In the genomic region with DNA sequence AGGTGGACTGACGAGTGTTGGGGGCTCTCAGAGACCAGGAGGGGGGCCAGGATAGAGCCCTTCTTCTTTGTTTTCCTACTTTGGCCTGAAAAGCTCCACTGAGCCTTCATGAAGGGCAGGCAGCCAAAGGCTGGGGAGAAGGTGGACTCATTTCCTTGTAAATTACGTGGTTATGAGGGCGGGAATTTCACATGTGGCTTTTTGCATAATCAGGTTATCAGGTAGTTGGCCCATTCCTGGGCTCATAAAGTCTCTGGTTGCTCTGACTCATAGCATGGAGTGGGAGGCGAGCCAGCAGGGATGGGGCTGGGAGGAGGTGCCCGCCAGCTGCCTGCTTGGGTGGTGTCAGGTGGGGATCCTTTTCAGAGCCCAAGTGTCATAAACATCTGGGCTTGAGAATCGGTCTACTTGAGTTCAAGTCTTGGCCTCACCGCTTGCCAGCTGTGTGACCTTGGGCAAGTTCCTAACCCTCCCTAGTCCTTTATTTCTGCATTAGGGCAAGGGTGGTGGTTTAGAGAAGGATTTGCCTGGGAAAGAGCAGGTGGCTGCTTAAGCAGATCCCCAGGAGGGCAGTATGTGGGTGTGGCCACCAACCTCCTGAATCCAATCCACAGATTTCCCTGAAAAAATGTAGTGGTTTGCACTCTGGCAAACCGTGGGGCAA, we compare ENCODE assay signal across 1 cellular context.
TF ChIP-seq lines count a peak whose summit lies in the region.

No MANE protein-coding gene starts in this region.

TF ChIP-seq in HEK293, 187 proteins besides CTCF, POLR2A, EP300 and RAD21 (continued from another document and continues in another):
- TF ChIP-seq ZNF785 (tag by site-specific recombination; IDR thresholded peaks at IDR 0.05) (no peak), ZNF530 (tag by site-specific recombination; IDR thresholded peaks at IDR 0.05; ENCODE audit: low read depth) (no peak), ZEB2 (tag by site-specific recombination; IDR thresholded peaks at IDR 0.05) (peak; percentile 78), ZNF211 (tag by site-specific recombination; IDR thresholded peaks at IDR 0.05; ENCODE audit: low read depth) (no peak), OSR2 (tag by site-specific recombination; IDR thresholded peaks at IDR 0.05) (peak; percentile 90), ZNF501 (tag by site-specific recombination; IDR thresholded peaks at IDR 0.05) (no peak), ZNF404 (tag by site-specific recombination; IDR thresholded peaks at IDR 0.05) (no peak), KLF7 (tag by site-specific recombination; IDR thresholded peaks at IDR 0.05; ENCODE audit: borderline replicate concordance) (peak; percentile 77; the same call in 1 of the 2 replicates), ZNF112 (tag by site-specific recombination; IDR thresholded peaks at IDR 0.05) (no peak), ZNF292 (tag by site-specific recombination; IDR thresholded peaks at IDR 0.05; ENCODE audit: borderline replicate concordance, low read depth) (no peak), ZNF654 (tag by site-specific recombination; IDR thresholded peaks at IDR 0.05; ENCODE audit: low read depth) (no peak), BCL11B (tag by site-specific recombination; IDR thresholded peaks at IDR 0.05; ENCODE audit: low read depth) (no peak), ZNF132 (tag by site-specific recombination; IDR thresholded peaks at IDR 0.05; ENCODE audit: borderline replicate concordance) (no peak), MEIS1 (CRISPR knock-in tag; IDR thresholded peaks at IDR 0.05; ENCODE audit: borderline replicate concordance) (no peak), ZNF138 (tag by site-specific recombination; IDR thresholded peaks at IDR 0.05; ENCODE audit: borderline replicate concordance) (no peak), ZNF701 (tag by site-specific recombination; IDR thresholded peaks at IDR 0.05) (no peak), WT1 (tag by site-specific recombination; IDR thresholded peaks at IDR 0.05) (peak; percentile 87), BCL11A (tag by site-specific recombination; IDR thresholded peaks at IDR 0.05; ENCODE audit: low read depth) (peak; percentile 91; the same call in 1 of the 2 replicates), TRIM28 (IDR thresholded peaks at IDR 0.05; ENCODE audit: borderline replicate concordance, low read length) (peak; percentile 18; the same call in 1 of the 2 replicates), ZSCAN23 (tag by site-specific recombination; IDR thresholded peaks at IDR 0.05) (0 out of 2 replicates have a peak, but pooled peaks have one; percentile 34), ZNF843 (tag by site-specific recombination; IDR thresholded peaks at IDR 0.05) (peak; percentile 89), ZNF423 (tag by site-specific recombination; IDR thresholded peaks at IDR 0.05) (no peak), ZNF600 (tag by site-specific recombination; IDR thresholded peaks at IDR 0.05) (peak; percentile 75), GFI1B (tag by site-specific recombination; IDR thresholded peaks at IDR 0.05) (0 out of 2 replicates have a peak, but pooled peaks have one; percentile 56), ZNF341 (tag by site-specific recombination; IDR thresholded peaks at IDR 0.05; ENCODE audit: low read depth) (peak; percentile 68; the same call in 1 of the 2 replicates), ZNF791 (tag by site-specific recombination; IDR thresholded peaks at IDR 0.05) (no peak), YY1 (tag by site-specific recombination; IDR thresholded peaks at IDR 0.05) (no peak), ZNF571 (tag by site-specific recombination; IDR thresholded peaks at IDR 0.05) (no peak), ZBTB21 (tag by site-specific recombination; IDR thresholded peaks at IDR 0.05) (peak; percentile 60; the same call in 1 of the 2 replicates)
- TF ChIP-seq, protein P1, sequence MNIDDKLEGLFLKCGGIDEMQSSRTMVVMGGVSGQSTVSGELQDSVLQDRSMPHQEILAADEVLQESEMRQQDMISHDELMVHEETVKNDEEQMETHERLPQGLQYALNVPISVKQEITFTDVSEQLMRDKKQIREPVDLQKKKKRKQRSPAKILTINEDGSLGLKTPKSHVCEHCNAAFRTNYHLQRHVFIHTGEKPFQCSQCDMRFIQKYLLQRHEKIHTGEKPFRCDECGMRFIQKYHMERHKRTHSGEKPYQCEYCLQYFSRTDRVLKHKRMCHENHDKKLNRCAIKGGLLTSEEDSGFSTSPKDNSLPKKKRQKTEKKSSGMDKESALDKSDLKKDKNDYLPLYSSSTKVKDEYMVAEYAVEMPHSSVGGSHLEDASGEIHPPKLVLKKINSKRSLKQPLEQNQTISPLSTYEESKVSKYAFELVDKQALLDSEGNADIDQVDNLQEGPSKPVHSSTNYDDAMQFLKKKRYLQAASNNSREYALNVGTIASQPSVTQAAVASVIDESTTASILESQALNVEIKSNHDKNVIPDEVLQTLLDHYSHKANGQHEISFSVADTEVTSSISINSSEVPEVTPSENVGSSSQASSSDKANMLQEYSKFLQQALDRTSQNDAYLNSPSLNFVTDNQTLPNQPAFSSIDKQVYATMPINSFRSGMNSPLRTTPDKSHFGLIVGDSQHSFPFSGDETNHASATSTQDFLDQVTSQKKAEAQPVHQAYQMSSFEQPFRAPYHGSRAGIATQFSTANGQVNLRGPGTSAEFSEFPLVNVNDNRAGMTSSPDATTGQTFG (tag by site-specific recombination; IDR thresholded peaks at IDR 0.05; ENCODE audit: borderline replicate concordance) = no peak
- TF ChIP-seq, protein P2, sequence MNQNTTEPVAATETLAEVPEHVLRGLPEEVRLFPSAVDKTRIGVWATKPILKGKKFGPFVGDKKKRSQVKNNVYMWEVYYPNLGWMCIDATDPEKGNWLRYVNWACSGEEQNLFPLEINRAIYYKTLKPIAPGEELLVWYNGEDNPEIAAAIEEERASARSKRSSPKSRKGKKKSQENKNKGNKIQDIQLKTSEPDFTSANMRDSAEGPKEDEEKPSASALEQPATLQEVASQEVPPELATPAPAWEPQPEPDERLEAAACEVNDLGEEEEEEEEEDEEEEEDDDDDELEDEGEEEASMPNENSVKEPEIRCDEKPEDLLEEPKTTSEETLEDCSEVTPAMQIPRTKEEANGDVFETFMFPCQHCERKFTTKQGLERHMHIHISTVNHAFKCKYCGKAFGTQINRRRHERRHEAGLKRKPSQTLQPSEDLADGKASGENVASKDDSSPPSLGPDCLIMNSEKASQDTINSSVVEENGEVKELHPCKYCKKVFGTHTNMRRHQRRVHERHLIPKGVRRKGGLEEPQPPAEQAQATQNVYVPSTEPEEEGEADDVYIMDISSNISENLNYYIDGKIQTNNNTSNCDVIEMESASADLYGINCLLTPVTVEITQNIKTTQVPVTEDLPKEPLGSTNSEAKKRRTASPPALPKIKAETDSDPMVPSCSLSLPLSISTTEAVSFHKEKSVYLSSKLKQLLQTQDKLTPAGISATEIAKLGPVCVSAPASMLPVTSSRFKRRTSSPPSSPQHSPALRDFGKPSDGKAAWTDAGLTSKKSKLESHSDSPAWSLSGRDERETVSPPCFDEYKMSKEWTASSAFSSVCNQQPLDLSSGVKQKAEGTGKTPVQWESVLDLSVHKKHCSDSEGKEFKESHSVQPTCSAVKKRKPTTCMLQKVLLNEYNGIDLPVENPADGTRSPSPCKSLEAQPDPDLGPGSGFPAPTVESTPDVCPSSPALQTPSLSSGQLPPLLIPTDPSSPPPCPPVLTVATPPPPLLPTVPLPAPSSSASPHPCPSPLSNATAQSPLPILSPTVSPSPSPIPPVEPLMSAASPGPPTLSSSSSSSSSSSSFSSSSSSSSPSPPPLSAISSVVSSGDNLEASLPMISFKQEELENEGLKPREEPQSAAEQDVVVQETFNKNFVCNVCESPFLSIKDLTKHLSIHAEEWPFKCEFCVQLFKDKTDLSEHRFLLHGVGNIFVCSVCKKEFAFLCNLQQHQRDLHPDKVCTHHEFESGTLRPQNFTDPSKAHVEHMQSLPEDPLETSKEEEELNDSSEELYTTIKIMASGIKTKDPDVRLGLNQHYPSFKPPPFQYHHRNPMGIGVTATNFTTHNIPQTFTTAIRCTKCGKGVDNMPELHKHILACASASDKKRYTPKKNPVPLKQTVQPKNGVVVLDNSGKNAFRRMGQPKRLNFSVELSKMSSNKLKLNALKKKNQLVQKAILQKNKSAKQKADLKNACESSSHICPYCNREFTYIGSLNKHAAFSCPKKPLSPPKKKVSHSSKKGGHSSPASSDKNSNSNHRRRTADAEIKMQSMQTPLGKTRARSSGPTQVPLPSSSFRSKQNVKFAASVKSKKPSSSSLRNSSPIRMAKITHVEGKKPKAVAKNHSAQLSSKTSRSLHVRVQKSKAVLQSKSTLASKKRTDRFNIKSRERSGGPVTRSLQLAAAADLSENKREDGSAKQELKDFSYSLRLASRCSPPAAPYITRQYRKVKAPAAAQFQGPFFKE (tag by site-specific recombination; IDR thresholded peaks at IDR 0.05; ENCODE audit: borderline replicate concordance) = no peak
- TF ChIP-seq, protein P3, sequence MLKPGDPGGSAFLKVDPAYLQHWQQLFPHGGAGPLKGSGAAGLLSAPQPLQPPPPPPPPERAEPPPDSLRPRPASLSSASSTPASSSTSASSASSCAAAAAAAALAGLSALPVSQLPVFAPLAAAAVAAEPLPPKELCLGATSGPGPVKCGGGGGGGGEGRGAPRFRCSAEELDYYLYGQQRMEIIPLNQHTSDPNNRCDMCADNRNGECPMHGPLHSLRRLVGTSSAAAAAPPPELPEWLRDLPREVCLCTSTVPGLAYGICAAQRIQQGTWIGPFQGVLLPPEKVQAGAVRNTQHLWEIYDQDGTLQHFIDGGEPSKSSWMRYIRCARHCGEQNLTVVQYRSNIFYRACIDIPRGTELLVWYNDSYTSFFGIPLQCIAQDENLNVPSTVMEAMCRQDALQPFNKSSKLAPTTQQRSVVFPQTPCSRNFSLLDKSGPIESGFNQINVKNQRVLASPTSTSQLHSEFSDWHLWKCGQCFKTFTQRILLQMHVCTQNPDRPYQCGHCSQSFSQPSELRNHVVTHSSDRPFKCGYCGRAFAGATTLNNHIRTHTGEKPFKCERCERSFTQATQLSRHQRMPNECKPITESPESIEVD (tag by site-specific recombination; IDR thresholded peaks at IDR 0.05) = peak; percentile 56; the same call in 1 of the 2 replicates
- TF ChIP-seq, protein P4, sequence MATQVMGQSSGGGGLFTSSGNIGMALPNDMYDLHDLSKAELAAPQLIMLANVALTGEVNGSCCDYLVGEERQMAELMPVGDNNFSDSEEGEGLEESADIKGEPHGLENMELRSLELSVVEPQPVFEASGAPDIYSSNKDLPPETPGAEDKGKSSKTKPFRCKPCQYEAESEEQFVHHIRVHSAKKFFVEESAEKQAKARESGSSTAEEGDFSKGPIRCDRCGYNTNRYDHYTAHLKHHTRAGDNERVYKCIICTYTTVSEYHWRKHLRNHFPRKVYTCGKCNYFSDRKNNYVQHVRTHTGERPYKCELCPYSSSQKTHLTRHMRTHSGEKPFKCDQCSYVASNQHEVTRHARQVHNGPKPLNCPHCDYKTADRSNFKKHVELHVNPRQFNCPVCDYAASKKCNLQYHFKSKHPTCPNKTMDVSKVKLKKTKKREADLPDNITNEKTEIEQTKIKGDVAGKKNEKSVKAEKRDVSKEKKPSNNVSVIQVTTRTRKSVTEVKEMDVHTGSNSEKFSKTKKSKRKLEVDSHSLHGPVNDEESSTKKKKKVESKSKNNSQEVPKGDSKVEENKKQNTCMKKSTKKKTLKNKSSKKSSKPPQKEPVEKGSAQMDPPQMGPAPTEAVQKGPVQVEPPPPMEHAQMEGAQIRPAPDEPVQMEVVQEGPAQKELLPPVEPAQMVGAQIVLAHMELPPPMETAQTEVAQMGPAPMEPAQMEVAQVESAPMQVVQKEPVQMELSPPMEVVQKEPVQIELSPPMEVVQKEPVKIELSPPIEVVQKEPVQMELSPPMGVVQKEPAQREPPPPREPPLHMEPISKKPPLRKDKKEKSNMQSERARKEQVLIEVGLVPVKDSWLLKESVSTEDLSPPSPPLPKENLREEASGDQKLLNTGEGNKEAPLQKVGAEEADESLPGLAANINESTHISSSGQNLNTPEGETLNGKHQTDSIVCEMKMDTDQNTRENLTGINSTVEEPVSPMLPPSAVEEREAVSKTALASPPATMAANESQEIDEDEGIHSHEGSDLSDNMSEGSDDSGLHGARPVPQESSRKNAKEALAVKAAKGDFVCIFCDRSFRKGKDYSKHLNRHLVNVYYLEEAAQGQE (tag by site-specific recombination; IDR thresholded peaks at IDR 0.05) = no peak
- TF ChIP-seq, protein P5, sequence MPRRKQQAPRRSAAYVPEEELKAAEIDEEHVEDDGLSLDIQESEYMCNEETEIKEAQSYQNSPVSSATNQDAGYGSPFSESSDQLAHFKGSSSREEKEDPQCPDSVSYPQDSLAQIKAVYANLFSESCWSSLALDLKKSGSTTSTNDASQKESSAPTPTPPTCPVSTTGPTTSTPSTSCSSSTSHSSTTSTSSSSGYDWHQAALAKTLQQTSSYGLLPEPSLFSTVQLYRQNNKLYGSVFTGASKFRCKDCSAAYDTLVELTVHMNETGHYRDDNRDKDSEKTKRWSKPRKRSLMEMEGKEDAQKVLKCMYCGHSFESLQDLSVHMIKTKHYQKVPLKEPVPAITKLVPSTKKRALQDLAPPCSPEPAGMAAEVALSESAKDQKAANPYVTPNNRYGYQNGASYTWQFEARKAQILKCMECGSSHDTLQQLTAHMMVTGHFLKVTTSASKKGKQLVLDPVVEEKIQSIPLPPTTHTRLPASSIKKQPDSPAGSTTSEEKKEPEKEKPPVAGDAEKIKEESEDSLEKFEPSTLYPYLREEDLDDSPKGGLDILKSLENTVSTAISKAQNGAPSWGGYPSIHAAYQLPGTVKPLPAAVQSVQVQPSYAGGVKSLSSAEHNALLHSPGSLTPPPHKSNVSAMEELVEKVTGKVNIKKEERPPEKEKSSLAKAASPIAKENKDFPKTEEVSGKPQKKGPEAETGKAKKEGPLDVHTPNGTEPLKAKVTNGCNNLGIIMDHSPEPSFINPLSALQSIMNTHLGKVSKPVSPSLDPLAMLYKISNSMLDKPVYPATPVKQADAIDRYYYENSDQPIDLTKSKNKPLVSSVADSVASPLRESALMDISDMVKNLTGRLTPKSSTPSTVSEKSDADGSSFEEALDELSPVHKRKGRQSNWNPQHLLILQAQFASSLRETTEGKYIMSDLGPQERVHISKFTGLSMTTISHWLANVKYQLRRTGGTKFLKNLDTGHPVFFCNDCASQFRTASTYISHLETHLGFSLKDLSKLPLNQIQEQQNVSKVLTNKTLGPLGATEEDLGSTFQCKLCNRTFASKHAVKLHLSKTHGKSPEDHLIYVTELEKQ (tag by site-specific recombination; IDR thresholded peaks at IDR 0.05; ENCODE audit: borderline replicate concordance) = peak; percentile 95
- TF ChIP-seq, protein P6, sequence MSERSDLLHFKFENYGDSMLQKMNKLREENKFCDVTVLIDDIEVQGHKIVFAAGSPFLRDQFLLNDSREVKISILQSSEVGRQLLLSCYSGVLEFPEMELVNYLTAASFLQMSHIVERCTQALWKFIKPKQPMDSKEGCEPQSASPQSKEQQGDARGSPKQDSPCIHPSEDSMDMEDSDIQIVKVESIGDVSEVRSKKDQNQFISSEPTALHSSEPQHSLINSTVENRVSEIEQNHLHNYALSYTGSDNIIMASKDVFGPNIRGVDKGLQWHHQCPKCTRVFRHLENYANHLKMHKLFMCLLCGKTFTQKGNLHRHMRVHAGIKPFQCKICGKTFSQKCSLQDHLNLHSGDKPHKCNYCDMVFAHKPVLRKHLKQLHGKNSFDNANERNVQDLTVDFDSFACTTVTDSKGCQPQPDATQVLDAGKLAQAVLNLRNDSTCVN (tag by site-specific recombination; optimal IDR thresholded peaks at IDR 0.05) = peak; percentile 17
- TF ChIP-seq, protein P7, sequence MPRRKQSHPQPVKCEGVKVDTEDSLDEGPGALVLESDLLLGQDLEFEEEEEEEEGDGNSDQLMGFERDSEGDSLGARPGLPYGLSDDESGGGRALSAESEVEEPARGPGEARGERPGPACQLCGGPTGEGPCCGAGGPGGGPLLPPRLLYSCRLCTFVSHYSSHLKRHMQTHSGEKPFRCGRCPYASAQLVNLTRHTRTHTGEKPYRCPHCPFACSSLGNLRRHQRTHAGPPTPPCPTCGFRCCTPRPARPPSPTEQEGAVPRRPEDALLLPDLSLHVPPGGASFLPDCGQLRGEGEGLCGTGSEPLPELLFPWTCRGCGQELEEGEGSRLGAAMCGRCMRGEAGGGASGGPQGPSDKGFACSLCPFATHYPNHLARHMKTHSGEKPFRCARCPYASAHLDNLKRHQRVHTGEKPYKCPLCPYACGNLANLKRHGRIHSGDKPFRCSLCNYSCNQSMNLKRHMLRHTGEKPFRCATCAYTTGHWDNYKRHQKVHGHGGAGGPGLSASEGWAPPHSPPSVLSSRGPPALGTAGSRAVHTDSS (tag by site-specific recombination; IDR thresholded peaks at IDR 0.05) = no peak
